In the genomic region with DNA sequence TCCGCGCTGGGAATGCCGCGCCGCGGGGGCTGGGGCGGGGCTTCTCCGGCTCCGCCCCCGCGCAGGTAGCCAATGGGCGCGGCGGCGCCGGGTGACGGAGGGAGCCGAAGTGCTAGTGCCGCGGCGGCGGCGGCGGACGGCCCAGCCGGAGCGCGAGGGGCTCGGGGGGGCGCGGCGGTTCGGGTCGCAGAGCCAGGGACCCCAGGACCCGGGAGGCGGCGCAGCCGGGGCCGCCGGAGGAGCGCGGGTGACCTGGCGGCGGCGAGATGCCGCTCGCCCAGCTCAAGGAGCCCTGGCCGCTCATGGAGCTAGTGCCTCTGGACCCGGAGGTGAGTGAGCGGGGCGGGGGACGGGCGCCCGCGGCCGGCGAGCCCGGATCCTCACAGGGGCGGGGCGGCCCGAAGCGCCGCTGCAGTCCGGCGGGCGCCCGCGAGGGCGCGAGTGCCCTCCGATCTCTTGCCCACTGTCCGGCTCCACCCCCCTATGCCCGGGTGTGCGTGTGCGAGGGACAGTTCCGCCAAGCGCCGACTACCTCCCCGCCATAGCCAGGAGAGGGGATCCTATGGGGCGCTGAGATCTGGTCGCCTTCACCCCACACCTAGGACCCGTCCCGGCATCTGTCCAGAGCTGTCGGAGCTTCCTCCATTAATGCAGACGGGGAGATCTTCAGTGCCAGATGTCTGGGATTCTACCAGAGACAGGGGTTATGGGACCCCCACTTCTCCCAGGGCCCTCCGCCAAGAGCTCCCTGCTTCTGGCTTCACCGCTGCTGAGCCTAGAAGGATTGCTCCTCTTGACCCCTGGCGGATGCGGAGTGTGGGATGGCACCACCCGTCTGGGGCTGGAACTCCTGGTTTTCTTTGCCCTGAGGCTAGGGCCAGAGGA, we compare ENCODE assay signal across 1 cellular context.
TF ChIP-seq lines count a peak whose summit lies in the region.

A gene (plus strand): TSS at position 107 of the 885 bp plus-strand sequence. CDS start 160 bp downstream, at position 267.

TF ChIP-seq in HepG2, 621 proteins besides CTCF, POLR2A, EP300 and RAD21 (continued from another document and continues in another):
- TF ChIP-seq, protein P1, sequence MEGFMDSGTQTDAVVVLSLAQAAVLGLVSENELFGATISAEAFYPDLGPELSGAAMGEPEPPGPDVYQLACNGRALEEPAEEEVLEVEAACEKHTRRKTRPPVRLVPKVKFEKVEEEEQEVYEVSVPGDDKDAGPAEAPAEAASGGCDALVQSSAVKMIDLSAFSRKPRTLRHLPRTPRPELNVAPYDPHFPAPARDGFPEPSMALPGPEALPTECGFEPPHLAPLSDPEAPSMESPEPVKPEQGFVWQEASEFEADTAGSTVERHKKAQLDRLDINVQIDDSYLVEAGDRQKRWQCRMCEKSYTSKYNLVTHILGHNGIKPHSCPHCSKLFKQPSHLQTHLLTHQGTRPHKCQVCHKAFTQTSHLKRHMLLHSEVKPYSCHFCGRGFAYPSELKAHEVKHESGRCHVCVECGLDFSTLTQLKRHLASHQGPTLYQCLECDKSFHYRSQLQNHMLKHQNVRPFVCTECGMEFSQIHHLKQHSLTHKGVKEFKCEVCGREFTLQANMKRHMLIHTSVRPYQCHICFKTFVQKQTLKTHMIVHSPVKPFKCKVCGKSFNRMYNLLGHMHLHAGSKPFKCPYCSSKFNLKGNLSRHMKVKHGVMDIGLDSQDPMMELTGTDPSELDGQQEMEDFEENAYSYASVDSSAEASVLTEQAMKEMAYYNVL (CRISPR knock-in tag; IDR thresholded peaks at IDR 0.05; ENCODE audit: borderline replicate concordance) = no peak
- TF ChIP-seq, protein P2, sequence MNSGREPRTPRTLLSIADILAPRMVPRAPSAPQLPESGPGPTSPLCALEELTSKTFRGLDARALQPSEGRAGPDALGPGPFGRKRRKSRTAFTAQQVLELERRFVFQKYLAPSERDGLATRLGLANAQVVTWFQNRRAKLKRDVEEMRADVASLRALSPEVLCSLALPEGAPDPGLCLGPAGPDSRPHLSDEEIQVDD (CRISPR knock-in tag; IDR thresholded peaks at IDR 0.05; ENCODE audit: borderline replicate concordance) = no peak
- TF ChIP-seq U2AF2 (IDR thresholded peaks at IDR 0.05; ENCODE audit: low read depth, low read length) (no peak), SAP130 (CRISPR knock-in tag; IDR thresholded peaks at IDR 0.05; ENCODE audit: low read depth) (0 out of 2 replicates have a peak, but pooled peaks have one; percentile 30), ASH2L (IDR thresholded peaks at IDR 0.05; ENCODE audit: insufficient read length, low read depth, low read length) (peak; percentile 43), MBD4 (IDR thresholded peaks at IDR 0.05; ENCODE audit: borderline replicate concordance, low read length) (no peak), ZMYM4 (CRISPR knock-in tag; IDR thresholded peaks at IDR 0.05) (no peak), ZNF331 (CRISPR knock-in tag; IDR thresholded peaks at IDR 0.05) (no peak), ZNF678 (CRISPR knock-in tag; IDR thresholded peaks at IDR 0.05) (no peak), FIP1L1 (IDR thresholded peaks at IDR 0.05; ENCODE audit: borderline replicate concordance, insufficient read depth, low read depth, low read length) (no peak), RBM39 (IDR thresholded peaks at IDR 0.05; ENCODE audit: low read depth, low read length, poor library complexity, severe bottlenecking) (no peak), ZNF335 (CRISPR knock-in tag; IDR thresholded peaks at IDR 0.05) (no peak), ZBTB42 (CRISPR knock-in tag; IDR thresholded peaks at IDR 0.05) (no peak), MIER2 (CRISPR knock-in tag; IDR thresholded peaks at IDR 0.05) (no peak), RFXAP (CRISPR knock-in tag; IDR thresholded peaks at IDR 0.05; ENCODE audit: borderline replicate concordance) (0 out of 2 replicates have a peak, but pooled peaks have one; percentile 22), PHB2 (IDR thresholded peaks at IDR 0.05; ENCODE audit: partially characterized antibody) (no peak), SMARCC2 (IDR thresholded peaks at IDR 0.05) (no peak), ZNF772 (CRISPR knock-in tag; IDR thresholded peaks at IDR 0.05) (0 out of 2 replicates have a peak, but pooled peaks have one; percentile 1), NONO (IDR thresholded peaks at IDR 0.05) (no peak), NONO (CRISPR knock-in tag; conservative IDR thresholded peaks at IDR 0.05) (no peak), XBP1 (CRISPR knock-in tag; IDR thresholded peaks at IDR 0.05) (no peak), ZFX (CRISPR knock-in tag; IDR thresholded peaks at IDR 0.05; ENCODE audit: low read depth) (peak; percentile 42; the same call in 1 of the 2 replicates), ZNF496 (CRISPR knock-in tag; IDR thresholded peaks at IDR 0.05; ENCODE audit: insufficient replicate concordance) (no peak), ZNF749 (CRISPR knock-in tag; IDR thresholded peaks at IDR 0.05; ENCODE audit: borderline replicate concordance) (no peak), TBX3 (IDR thresholded peaks at IDR 0.05; ENCODE audit: borderline replicate concordance) (no peak), ZNF737 (CRISPR knock-in tag; IDR thresholded peaks at IDR 0.05; ENCODE audit: borderline replicate concordance) (no peak), ESRRA (CRISPR knock-in tag; IDR thresholded peaks at IDR 0.05; ENCODE audit: low read depth) (no peak), REL (CRISPR knock-in tag; conservative IDR thresholded peaks at IDR 0.05) (no peak), NR2F6 (IDR thresholded peaks at IDR 0.05) (no peak), NR2F6 (CRISPR knock-in tag; IDR thresholded peaks at IDR 0.05) (no peak), RARA (CRISPR knock-in tag; IDR thresholded peaks at IDR 0.05) (no peak), HDAC6 (IDR thresholded peaks at IDR 0.05; ENCODE audit: low read depth, low read length) (no peak)
- TF ChIP-seq, protein P3, sequence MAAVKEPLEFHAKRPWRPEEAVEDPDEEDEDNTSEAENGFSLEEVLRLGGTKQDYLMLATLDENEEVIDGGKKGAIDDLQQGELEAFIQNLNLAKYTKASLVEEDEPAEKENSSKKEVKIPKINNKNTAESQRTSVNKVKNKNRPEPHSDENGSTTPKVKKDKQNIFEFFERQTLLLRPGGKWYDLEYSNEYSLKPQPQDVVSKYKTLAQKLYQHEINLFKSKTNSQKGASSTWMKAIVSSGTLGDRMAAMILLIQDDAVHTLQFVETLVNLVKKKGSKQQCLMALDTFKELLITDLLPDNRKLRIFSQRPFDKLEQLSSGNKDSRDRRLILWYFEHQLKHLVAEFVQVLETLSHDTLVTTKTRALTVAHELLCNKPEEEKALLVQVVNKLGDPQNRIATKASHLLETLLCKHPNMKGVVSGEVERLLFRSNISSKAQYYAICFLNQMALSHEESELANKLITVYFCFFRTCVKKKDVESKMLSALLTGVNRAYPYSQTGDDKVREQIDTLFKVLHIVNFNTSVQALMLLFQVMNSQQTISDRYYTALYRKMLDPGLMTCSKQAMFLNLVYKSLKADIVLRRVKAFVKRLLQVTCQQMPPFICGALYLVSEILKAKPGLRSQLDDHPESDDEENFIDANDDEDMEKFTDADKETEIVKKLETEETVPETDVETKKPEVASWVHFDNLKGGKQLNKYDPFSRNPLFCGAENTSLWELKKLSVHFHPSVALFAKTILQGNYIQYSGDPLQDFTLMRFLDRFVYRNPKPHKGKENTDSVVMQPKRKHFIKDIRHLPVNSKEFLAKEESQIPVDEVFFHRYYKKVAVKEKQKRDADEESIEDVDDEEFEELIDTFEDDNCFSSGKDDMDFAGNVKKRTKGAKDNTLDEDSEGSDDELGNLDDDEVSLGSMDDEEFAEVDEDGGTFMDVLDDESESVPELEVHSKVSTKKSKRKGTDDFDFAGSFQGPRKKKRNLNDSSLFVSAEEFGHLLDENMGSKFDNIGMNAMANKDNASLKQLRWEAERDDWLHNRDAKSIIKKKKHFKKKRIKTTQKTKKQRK (IDR thresholded peaks at IDR 0.05; ENCODE audit: low read length) = no peak
- TF ChIP-seq, protein P4, sequence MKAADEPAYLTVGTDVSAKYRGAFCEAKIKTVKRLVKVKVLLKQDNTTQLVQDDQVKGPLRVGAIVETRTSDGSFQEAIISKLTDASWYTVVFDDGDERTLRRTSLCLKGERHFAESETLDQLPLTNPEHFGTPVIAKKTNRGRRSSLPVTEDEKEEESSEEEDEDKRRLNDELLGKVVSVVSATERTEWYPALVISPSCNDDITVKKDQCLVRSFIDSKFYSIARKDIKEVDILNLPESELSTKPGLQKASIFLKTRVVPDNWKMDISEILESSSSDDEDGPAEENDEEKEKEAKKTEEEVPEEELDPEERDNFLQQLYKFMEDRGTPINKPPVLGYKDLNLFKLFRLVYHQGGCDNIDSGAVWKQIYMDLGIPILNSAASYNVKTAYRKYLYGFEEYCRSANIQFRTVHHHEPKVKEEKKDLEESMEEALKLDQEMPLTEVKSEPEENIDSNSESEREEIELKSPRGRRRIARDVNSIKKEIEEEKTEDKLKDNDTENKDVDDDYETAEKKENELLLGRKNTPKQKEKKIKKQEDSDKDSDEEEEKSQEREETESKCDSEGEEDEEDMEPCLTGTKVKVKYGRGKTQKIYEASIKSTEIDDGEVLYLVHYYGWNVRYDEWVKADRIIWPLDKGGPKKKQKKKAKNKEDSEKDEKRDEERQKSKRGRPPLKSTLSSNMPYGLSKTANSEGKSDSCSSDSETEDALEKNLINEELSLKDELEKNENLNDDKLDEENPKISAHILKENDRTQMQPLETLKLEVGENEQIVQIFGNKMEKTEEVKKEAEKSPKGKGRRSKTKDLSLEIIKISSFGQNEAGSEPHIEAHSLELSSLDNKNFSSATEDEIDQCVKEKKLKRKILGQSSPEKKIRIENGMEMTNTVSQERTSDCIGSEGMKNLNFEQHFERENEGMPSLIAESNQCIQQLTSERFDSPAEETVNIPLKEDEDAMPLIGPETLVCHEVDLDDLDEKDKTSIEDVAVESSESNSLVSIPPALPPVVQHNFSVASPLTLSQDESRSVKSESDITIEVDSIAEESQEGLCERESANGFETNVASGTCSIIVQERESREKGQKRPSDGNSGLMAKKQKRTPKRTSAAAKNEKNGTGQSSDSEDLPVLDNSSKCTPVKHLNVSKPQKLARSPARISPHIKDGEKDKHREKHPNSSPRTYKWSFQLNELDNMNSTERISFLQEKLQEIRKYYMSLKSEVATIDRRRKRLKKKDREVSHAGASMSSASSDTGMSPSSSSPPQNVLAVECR (CRISPR knock-in tag; IDR thresholded peaks at IDR 0.05; ENCODE audit: borderline replicate concordance) = peak; percentile 55; the same call in 1 of the 2 replicates
- TF ChIP-seq, protein P5, sequence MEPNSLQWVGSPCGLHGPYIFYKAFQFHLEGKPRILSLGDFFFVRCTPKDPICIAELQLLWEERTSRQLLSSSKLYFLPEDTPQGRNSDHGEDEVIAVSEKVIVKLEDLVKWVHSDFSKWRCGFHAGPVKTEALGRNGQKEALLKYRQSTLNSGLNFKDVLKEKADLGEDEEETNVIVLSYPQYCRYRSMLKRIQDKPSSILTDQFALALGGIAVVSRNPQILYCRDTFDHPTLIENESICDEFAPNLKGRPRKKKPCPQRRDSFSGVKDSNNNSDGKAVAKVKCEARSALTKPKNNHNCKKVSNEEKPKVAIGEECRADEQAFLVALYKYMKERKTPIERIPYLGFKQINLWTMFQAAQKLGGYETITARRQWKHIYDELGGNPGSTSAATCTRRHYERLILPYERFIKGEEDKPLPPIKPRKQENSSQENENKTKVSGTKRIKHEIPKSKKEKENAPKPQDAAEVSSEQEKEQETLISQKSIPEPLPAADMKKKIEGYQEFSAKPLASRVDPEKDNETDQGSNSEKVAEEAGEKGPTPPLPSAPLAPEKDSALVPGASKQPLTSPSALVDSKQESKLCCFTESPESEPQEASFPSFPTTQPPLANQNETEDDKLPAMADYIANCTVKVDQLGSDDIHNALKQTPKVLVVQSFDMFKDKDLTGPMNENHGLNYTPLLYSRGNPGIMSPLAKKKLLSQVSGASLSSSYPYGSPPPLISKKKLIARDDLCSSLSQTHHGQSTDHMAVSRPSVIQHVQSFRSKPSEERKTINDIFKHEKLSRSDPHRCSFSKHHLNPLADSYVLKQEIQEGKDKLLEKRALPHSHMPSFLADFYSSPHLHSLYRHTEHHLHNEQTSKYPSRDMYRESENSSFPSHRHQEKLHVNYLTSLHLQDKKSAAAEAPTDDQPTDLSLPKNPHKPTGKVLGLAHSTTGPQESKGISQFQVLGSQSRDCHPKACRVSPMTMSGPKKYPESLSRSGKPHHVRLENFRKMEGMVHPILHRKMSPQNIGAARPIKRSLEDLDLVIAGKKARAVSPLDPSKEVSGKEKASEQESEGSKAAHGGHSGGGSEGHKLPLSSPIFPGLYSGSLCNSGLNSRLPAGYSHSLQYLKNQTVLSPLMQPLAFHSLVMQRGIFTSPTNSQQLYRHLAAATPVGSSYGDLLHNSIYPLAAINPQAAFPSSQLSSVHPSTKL (CRISPR knock-in tag; IDR thresholded peaks at IDR 0.05) = no peak
- TF ChIP-seq, protein P6, sequence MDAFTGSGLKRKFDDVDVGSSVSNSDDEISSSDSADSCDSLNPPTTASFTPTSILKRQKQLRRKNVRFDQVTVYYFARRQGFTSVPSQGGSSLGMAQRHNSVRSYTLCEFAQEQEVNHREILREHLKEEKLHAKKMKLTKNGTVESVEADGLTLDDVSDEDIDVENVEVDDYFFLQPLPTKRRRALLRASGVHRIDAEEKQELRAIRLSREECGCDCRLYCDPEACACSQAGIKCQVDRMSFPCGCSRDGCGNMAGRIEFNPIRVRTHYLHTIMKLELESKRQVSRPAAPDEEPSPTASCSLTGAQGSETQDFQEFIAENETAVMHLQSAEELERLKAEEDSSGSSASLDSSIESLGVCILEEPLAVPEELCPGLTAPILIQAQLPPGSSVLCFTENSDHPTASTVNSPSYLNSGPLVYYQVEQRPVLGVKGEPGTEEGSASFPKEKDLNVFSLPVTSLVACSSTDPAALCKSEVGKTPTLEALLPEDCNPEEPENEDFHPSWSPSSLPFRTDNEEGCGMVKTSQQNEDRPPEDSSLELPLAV (CRISPR knock-in tag; conservative IDR thresholded peaks at IDR 0.05; ENCODE audit: low read depth) = no peak
- TF ChIP-seq, protein P7, sequence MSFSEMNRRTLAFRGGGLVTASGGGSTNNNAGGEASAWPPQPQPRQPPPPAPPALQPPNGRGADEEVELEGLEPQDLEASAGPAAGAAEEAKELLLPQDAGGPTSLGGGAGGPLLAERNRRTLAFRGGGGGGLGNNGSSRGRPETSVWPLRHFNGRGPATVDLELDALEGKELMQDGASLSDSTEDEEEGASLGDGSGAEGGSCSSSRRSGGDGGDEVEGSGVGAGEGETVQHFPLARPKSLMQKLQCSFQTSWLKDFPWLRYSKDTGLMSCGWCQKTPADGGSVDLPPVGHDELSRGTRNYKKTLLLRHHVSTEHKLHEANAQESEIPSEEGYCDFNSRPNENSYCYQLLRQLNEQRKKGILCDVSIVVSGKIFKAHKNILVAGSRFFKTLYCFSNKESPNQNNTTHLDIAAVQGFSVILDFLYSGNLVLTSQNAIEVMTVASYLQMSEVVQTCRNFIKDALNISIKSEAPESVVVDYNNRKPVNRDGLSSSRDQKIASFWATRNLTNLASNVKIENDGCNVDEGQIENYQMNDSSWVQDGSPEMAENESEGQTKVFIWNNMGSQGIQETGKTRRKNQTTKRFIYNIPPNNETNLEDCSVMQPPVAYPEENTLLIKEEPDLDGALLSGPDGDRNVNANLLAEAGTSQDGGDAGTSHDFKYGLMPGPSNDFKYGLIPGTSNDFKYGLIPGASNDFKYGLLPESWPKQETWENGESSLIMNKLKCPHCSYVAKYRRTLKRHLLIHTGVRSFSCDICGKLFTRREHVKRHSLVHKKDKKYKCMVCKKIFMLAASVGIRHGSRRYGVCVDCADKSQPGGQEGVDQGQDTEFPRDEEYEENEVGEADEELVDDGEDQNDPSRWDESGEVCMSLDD (CRISPR knock-in tag; IDR thresholded peaks at IDR 0.05; ENCODE audit: borderline replicate concordance) = no peak
